Comparison of ENCODE assay signal across 1 cellular context in genomic region chr12:72203764-72204335, GRCh38.
TF ChIP-seq lines count a peak whose summit lies in the region.

No MANE protein-coding gene starts in this region.

TF ChIP-seq in GM12878, 131 proteins besides CTCF, POLR2A, EP300 and RAD21 (continued from another document):
- TF ChIP-seq CUX1 (IDR thresholded peaks at IDR 0.05; ENCODE audit: insufficient replicate concordance, low read depth, low read length) (no peak), IKZF1 (conservative IDR thresholded peaks at IDR 0.05) (peak; percentile 43; the same call in 1 of the 2 replicates), ZNF384 (IDR thresholded peaks at IDR 0.05; ENCODE audit: borderline replicate concordance, low read depth, low read length) (no peak), FOXM1 (IDR thresholded peaks at IDR 0.05; ENCODE audit: low read depth, low read length) (peak; percentile 66; the same call in 1 of the 2 replicates), RUNX3 (IDR thresholded peaks at IDR 0.05; ENCODE audit: low read length) (peak; percentile 61; the same call in 1 of the 2 replicates), JUNB (IDR thresholded peaks at IDR 0.05) (peak; percentile 79), MXI1 (IDR thresholded peaks at IDR 0.05; ENCODE audit: low read depth, low read length) (no peak), SRF (IDR thresholded peaks at IDR 0.05; ENCODE audit: low read depth in 2 of 2, low read length in 2 of 2) (no peak), GATAD2B (conservative IDR thresholded peaks at IDR 0.05; ENCODE audit: low read depth) (no peak), CHD2 (IDR thresholded peaks at IDR 0.05; ENCODE audit: borderline replicate concordance, low read depth, low read length) (no peak), CEBPZ (IDR thresholded peaks at IDR 0.05; ENCODE audit: low read depth, low read length) (no peak), WRNIP1 (IDR thresholded peaks at IDR 0.05; ENCODE audit: borderline replicate concordance, low read depth, low read length) (no peak), ZNF217 (IDR thresholded peaks at IDR 0.05) (peak; percentile 69; the same call in 1 of the 2 replicates), NR2F1 (conservative IDR thresholded peaks at IDR 0.05) (0 out of 2 replicates have a peak, but pooled peaks have one; percentile 44)
- TF ChIP-seq, protein P1, sequence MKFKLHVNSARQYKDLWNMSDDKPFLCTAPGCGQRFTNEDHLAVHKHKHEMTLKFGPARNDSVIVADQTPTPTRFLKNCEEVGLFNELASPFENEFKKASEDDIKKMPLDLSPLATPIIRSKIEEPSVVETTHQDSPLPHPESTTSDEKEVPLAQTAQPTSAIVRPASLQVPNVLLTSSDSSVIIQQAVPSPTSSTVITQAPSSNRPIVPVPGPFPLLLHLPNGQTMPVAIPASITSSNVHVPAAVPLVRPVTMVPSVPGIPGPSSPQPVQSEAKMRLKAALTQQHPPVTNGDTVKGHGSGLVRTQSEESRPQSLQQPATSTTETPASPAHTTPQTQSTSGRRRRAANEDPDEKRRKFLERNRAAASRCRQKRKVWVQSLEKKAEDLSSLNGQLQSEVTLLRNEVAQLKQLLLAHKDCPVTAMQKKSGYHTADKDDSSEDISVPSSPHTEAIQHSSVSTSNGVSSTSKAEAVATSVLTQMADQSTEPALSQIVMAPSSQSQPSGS (IDR thresholded peaks at IDR 0.05; ENCODE audit: low read length), result peak; percentile 44; the same call in 1 of the 2 replicates
- TF ChIP-seq, protein P2, sequence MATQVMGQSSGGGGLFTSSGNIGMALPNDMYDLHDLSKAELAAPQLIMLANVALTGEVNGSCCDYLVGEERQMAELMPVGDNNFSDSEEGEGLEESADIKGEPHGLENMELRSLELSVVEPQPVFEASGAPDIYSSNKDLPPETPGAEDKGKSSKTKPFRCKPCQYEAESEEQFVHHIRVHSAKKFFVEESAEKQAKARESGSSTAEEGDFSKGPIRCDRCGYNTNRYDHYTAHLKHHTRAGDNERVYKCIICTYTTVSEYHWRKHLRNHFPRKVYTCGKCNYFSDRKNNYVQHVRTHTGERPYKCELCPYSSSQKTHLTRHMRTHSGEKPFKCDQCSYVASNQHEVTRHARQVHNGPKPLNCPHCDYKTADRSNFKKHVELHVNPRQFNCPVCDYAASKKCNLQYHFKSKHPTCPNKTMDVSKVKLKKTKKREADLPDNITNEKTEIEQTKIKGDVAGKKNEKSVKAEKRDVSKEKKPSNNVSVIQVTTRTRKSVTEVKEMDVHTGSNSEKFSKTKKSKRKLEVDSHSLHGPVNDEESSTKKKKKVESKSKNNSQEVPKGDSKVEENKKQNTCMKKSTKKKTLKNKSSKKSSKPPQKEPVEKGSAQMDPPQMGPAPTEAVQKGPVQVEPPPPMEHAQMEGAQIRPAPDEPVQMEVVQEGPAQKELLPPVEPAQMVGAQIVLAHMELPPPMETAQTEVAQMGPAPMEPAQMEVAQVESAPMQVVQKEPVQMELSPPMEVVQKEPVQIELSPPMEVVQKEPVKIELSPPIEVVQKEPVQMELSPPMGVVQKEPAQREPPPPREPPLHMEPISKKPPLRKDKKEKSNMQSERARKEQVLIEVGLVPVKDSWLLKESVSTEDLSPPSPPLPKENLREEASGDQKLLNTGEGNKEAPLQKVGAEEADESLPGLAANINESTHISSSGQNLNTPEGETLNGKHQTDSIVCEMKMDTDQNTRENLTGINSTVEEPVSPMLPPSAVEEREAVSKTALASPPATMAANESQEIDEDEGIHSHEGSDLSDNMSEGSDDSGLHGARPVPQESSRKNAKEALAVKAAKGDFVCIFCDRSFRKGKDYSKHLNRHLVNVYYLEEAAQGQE (IDR thresholded peaks at IDR 0.05; ENCODE audit: low read depth, low read length), result no peak
- TF ChIP-seq, protein P3, sequence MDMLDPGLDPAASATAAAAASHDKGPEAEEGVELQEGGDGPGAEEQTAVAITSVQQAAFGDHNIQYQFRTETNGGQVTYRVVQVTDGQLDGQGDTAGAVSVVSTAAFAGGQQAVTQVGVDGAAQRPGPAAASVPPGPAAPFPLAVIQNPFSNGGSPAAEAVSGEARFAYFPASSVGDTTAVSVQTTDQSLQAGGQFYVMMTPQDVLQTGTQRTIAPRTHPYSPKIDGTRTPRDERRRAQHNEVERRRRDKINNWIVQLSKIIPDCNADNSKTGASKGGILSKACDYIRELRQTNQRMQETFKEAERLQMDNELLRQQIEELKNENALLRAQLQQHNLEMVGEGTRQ (IDR thresholded peaks at IDR 0.05; ENCODE audit: borderline replicate concordance, low read depth, low read length), result no peak
